Comparison of ENCODE assay signal across 38 cellular contexts in genomic region chr14:104073764-104074163, GRCh38. TPM values are rescaled to one million over a fixed set of nuclear protein-coding genes. Genes with fewer than 3 reads are reported as not detected.
"Had no signal": no experiment of that assay in that cellular context is flagged by ENCODE, and none has a peak within 500 bp of the region (broad histone marks: within the 10 kb centered on the region; RNA-seq: fewer than 3 reads in every experiment).

No MANE protein-coding gene starts in this region.

- H3K27me3 ChIP-seq: ascending aorta, cardiac muscle cell, colonic mucosa had no signal

- H3K36me3 ChIP-seq: ascending aorta, breast epithelium, cardiac muscle cell, colonic mucosa, esophagus squamous epithelium, gastroesophageal sphincter, heart right ventricle, WERI-Rb-1 had no signal

- H3K4me1 ChIP-seq: ascending aorta, breast epithelium, colonic mucosa had no signal

- H3K36me3 Mint-ChIP-seq: activated naive CD4-positive, alpha-beta T cell treated with anti-CD3 and anti-CD28 coated beads, Interleukin-2, amount 10 ng/mL, durations not matched to agents 7 days and 5 days; activated naive CD8-positive, alpha-beta T cell treated with anti-CD3 and anti-CD28 coated beads, Interleukin-2, amount 10 ng/mL, durations not matched to agents 7 days and 5 days; brain had no signal

- H3K27ac Mint-ChIP-seq: activated B cell treated with CpG ODN at 0.5 μM for 24 hours; activated CD8-positive, alpha-beta T cell treated with anti-CD3 and anti-CD28 coated beads for 36 hours; activated naive CD4-positive, alpha-beta T cell treated with anti-CD3 and anti-CD28 coated beads, Interleukin-2, amount 10 ng/mL, durations not matched to agents 7 days and 5 days; activated naive CD4-positive, alpha-beta T cell treated with anti-CD3 and anti-CD28 coated beads, Interleukin-2, amount 50 U/mL, for 72 hours; activated naive CD8-positive, alpha-beta T cell treated with anti-CD3 and anti-CD28 coated beads, Interleukin-2, amount 10 ng/mL, durations not matched to agents 7 days and 5 days; activated T-helper 1 cell treated with anti-CD3 and anti-CD28 coated beads, Interleukin-12 subunit alpha, Interleukin-12 subunit beta, Interleukin-2, Interleukin-4 antibody, amounts not matched to agents 30 ng/mL and 10 ng/mL and 1 ng/mL, durations not matched to agents 14 hours and 24 hours and 36 hours; brain; T-helper 17 cell; T-helper 2 cell treated with Interferon-gamma antibody and Interleukin-4, amounts not matched to agents 5 μg/mL and 100 μg/mL, for 36 hours had no signal

- DNase-seq: activated B cell treated with CpG ODN at 0.5 μM for 24 hours; activated CD4-positive, alpha-beta T cell treated with anti-CD3 and anti-CD28 coated beads for 48 hours; activated CD4-positive, alpha-beta T cell treated with anti-CD3 and anti-CD28 coated beads, Interleukin-2, amount 50 U/mL, for 1 hour; activated CD4-positive, alpha-beta T cell treated with anti-CD3 and anti-CD28 coated beads, Interleukin-2, amount 50 U/mL, for 48 hours; activated CD8-positive, alpha-beta memory T cell treated with anti-CD3 and anti-CD28 coated beads for 24 hours; activated CD8-positive, alpha-beta T cell treated with anti-CD3 and anti-CD28 coated beads for 36 hours; activated gamma-delta T cell; activated naive CD4-positive, alpha-beta T cell; activated naive CD4-positive, alpha-beta T cell treated with anti-CD3 and anti-CD28 coated beads, Interleukin-2, amount 10 ng/mL, durations not matched to agents 7 days and 5 days; activated naive CD8-positive, alpha-beta T cell treated with anti-CD3 and anti-CD28 coated beads, Interleukin-2, amount 10 ng/mL, durations not matched to agents 7 days and 5 days; activated T-cell treated with anti-CD3 and anti-CD28 coated beads, Interleukin-2, amount 50 U/mL, for 1 hour; activated T-cell treated with anti-CD3 and anti-CD28 coated beads, Interleukin-2, amount 50 U/mL, for 48 hours; central memory CD4-positive, alpha-beta T cell; cerebellar nuclear complex; colonic mucosa; effector CD8-positive, alpha-beta T cell; esophagus squamous epithelium; foreskin melanocyte; heart right ventricle; T-helper 17 cell; T1000; WERI-Rb-1 had no signal

- H3K4me3 Mint-ChIP-seq: activated B cell treated with CpG ODN at 0.5 μM for 24 hours; activated CD8-positive, alpha-beta T cell treated with anti-CD3 and anti-CD28 coated beads for 36 hours; activated naive CD4-positive, alpha-beta T cell treated with anti-CD3 and anti-CD28 coated beads, Interleukin-2, amount 10 ng/mL, durations not matched to agents 7 days and 5 days; activated naive CD8-positive, alpha-beta T cell treated with anti-CD3 and anti-CD28 coated beads, Interleukin-2, amount 10 ng/mL, durations not matched to agents 7 days and 5 days; activated T-helper 1 cell treated with anti-CD3 and anti-CD28 coated beads, Interleukin-12 subunit alpha, Interleukin-12 subunit beta, Interleukin-2, Interleukin-4 antibody, amounts not matched to agents 30 ng/mL and 10 ng/mL and 1 ng/mL, durations not matched to agents 14 hours and 24 hours and 36 hours; brain; T-helper 17 cell; T-helper 2 cell treated with Interferon-gamma antibody and Interleukin-4, amounts not matched to agents 5 μg/mL and 100 μg/mL, for 36 hours had no signal

- FAIRE-seq: endometrium, endothelial cell of umbilical vein had no signal

- H3K27me3 Mint-ChIP-seq: T-helper 17 cell had no signal

- H3K27ac ChIP-seq: ascending aorta, breast epithelium, cardiac muscle cell, colonic mucosa, epithelial cell of prostate, esophagus squamous epithelium, gastroesophageal sphincter, heart right ventricle, WERI-Rb-1 had no signal

- ATAC-seq: activated CD4-positive, CD25-positive, alpha-beta regulatory T cell treated with anti-CD3 and anti-CD28 coated beads, Interleukin-2, amount 50 U/mL, for 24 hours; activated CD8-positive, alpha-beta T cell treated with anti-CD3 and anti-CD28 coated beads for 36 hours; activated naive CD4-positive, alpha-beta T cell treated with anti-CD3 and anti-CD28 coated beads, Interleukin-2, amount 50 U/mL, for 72 hours; gastroesophageal sphincter; heart right ventricle; T-helper 17 cell had no signal

- H3K4me3 ChIP-seq: ascending aorta, breast epithelium, cardiac muscle cell, colonic mucosa, esophagus squamous epithelium, gastroesophageal sphincter, heart right ventricle had no signal

- H3K9me3 ChIP-seq: ascending aorta, colonic mucosa had no signal

RNA-seq across cellular contexts. Expression of gene ASPG, which starts 11.7 kb away (rescaled TPM):
- total RNA-seq: activated B cell treated with CpG ODN at 0.5 μM for 24 hours; activated CD8-positive, alpha-beta T cell treated with anti-CD3 and anti-CD28 coated beads for 36 hours; activated naive CD4-positive, alpha-beta T cell treated with anti-CD3 and anti-CD28 coated beads, Interleukin-2, amount 50 U/mL, for 72 hours; activated naive CD8-positive, alpha-beta T cell treated with anti-CD3 and anti-CD28 coated beads, Interleukin-2, amount 10 ng/mL, durations not matched to agents 7 days and 5 days; activated T-helper 1 cell treated with anti-CD3 and anti-CD28 coated beads, Interleukin-12 subunit alpha, Interleukin-12 subunit beta, Interleukin-2, Interleukin-4 antibody, amounts not matched to agents 30 ng/mL and 10 ng/mL and 1 ng/mL, durations not matched to agents 14 hours and 24 hours and 36 hours; ascending aorta; dermis microvascular lymphatic vessel endothelial cell; endothelial cell of umbilical vein; fibroblast of lung; fibroblast of villous mesenchyme; glomerular endothelial cell; T-helper 17 cell had no signal
- polyA plus RNA-seq: endothelial cell of umbilical vein, fibroblast of lung had no signal
